ENCODE assay signal across 10 cellular contexts in genomic region chr4:16626945-16627344, GRCh38.
DNase-seq lines count a peak whose midpoint lies in the region; ATAC-seq, FAIRE-seq and TF ChIP-seq lines count a peak whose summit lies in the region.
"Had no signal": no experiment of that assay in that cellular context is flagged by ENCODE, and none has a peak within 500 bp of the region (broad histone marks: within the 10 kb centered on the region; RNA-seq: fewer than 3 reads in every experiment).

No MANE protein-coding gene starts in this region.

- no peak overlapping the region for H3K4me3 ChIP-seq in AG04450 (ENCODE audit: low read depth, low read length)
- no peak overlapping the region for H3K4me3 ChIP-seq in mesendoderm (ENCODE audit: low read length)
- H3K4me3 ChIP-seq in kidney (ENCODE audit: low read length in 2 of 2), result no peak overlapping the region
- H3K4me3 ChIP-seq: coronary artery had no signal

- no peak overlapping the region for H2AK5ac ChIP-seq in mesendoderm (ENCODE audit: low read length)

- no peak overlapping the region for H3K4ac ChIP-seq in mesendoderm (ENCODE audit: low read depth, low read length)

- H3K27ac ChIP-seq in AG04450 (ENCODE audit: low read depth, low read length) (peak overlapping the region; percentile 97), mesendoderm (ENCODE audit: low read depth, low read length) (no peak overlapping the region), kidney (ENCODE audit: low read depth in 2 of 2, low read length in 2 of 2) (no peak overlapping the region)
- H3K27ac ChIP-seq: coronary artery had no signal

- no peak overlapping the region for H3K4me2 ChIP-seq in mesendoderm (ENCODE audit: low read length)

- H3K79me2 ChIP-seq in mesendoderm (ENCODE audit: control insufficient read depth, insufficient read depth, low read length), result peaks cover 2% of the 10 kb centered on the region

- ATAC-seq in HG02870 (IDR thresholded peaks at IDR 0.05; ENCODE audit: unreplicated experiment) (no peak), HG02610 (IDR thresholded peaks at IDR 0.05; ENCODE audit: unreplicated experiment) (no peak), GM21390 (IDR thresholded peaks at IDR 0.05; ENCODE audit: unreplicated experiment) (no peak)

- peaks cover 16% of the 10 kb centered on the region for H3K79me1 ChIP-seq in mesendoderm (ENCODE audit: low read length)

- H3K9ac ChIP-seq in mesendoderm (ENCODE audit: low read length) (no peak overlapping the region), kidney (ENCODE audit: low read length in 2 of 2) (no peak overlapping the region)

- H4K5ac ChIP-seq in mesendoderm (ENCODE audit: low read length), result no peak overlapping the region

- CTCF ChIA-PET in AG04450 (lab: Charles Lee), result no interaction called here

- H3K36me3 ChIP-seq in mesendoderm (ENCODE audit: control insufficient read depth, insufficient read depth, low read length), result no peaks in the 10 kb centered on the region
- no peaks in the 10 kb centered on the region for H3K36me3 ChIP-seq in kidney (ENCODE audit: control insufficient read depth in 1 of 2, insufficient read depth in 2 of 2, low read length in 2 of 2)

- no peak overlapping the region for H3K23ac ChIP-seq in mesendoderm (ENCODE audit: low read length)

- no peak overlapping the region for H3K18ac ChIP-seq in mesendoderm (ENCODE audit: low read length)

- intact Hi-C loops in kidney (cut with DNase I), result no loop called here

- no CpG with 5 or more reads among the region's 5 CpGs for WGBS in mesendoderm (ENCODE audit: extremely low coverage, insufficient coverage, low lambda C conversion rate)

- H3K56ac ChIP-seq in mesendoderm (ENCODE audit: low read length), result no peak overlapping the region

- H4K8ac ChIP-seq in mesendoderm (ENCODE audit: low read depth, low read length), result no peak overlapping the region

- H3K9me3 ChIP-seq in AG04450 (ENCODE audit: control insufficient read depth, insufficient read depth, low read length) (peaks cover 6% of the 10 kb centered on the region), kidney (ENCODE audit: control insufficient read depth in 1 of 2, low read length in 2 of 2) (no peaks in the 10 kb centered on the region)

- TF ChIP-seq CTCF in AG04450 (IDR thresholded peaks at IDR 0.05; ENCODE audit: low read depth, low read length) (no peak), kidney (IDR thresholded peaks at IDR 0.05; ENCODE audit: borderline replicate concordance, extremely low read depth, insufficient read depth) (no peak)

- no peak overlapping the region for H2BK120ac ChIP-seq in mesendoderm (ENCODE audit: low read depth, low read length)

- POLR2A ChIA-PET in AG04450 (lab: Yijun Ruan, JAX), result no interaction called here

- H3K27me3 ChIP-seq in AG04450 (ENCODE audit: control insufficient read depth, insufficient read depth, low read length), result no peaks in the 10 kb centered on the region
- no peaks in the 10 kb centered on the region for H3K27me3 ChIP-seq in mesendoderm (ENCODE audit: insufficient read depth, low read length, poor library complexity)

- no peaks in the 10 kb centered on the region for H3K4me1 ChIP-seq in mesendoderm (ENCODE audit: control insufficient read depth, low read depth, low read length)
- H3K4me1 ChIP-seq in kidney (ENCODE audit: control insufficient read depth in 1 of 2, insufficient read depth in 1 of 2, low read depth in 1 of 2, low read length in 2 of 2), result no peaks in the 10 kb centered on the region

- FAIRE-seq in kidney (lab: Jason Lieb, UNC), result no peak

- no peak overlapping the region for H2BK15ac ChIP-seq in mesendoderm (replicated peaks; ENCODE audit: low read depth)

- H2BK5ac ChIP-seq in mesendoderm (ENCODE audit: low read length), result no peak overlapping the region

- peak; percentile 86 for DNase-seq in AG04450 (ENCODE audit: low read depth, low spot score)
- peak; percentile 77 for DNase-seq in NCI-H226
- peak; percentile 30 for DNase-seq in epidermal melanocyte (ENCODE audit: insufficient read length, low spot score)
- DNase-seq in mesendoderm, result peak; percentile 25
- DNase-seq in kidney, result no peak
- DNase-seq: activated T-cell treated with anti-CD3 and anti-CD28 coated beads, Interleukin-2, amount 50 U/mL, for 1 hour had no signal
